ENCODE assay signal across 15 cellular contexts in genomic region chr12:3152013-3152412, GRCh38.
DNase-seq lines count a peak whose midpoint lies in the region; ATAC-seq, FAIRE-seq and TF ChIP-seq lines count a peak whose summit lies in the region.
"Had no signal": no experiment of that assay in that cellular context is flagged by ENCODE, and none has a peak within 500 bp of the region (broad histone marks: within the 10 kb centered on the region; RNA-seq: fewer than 3 reads in every experiment).

No MANE protein-coding gene starts in this region.

- H4K91ac ChIP-seq in mesenchymal stem cell (ENCODE audit: low read length) = no peak overlapping the region

- WGBS in heart left ventricle, 4 donors = 35 to 44% (median 37%) methylated on average over 4 of the region's 4 CpGs
- WGBS in mesenchymal stem cell = 51% methylated on average over 3 of the region's 4 CpGs

- H3K4ac ChIP-seq in mesenchymal stem cell (ENCODE audit: low read depth in 1 of 2, low read length in 2 of 2) = no peak overlapping the region

- H3K9me3 ChIP-seq in heart left ventricle (no peaks in the 10 kb centered on the region), mesenchymal stem cell (ENCODE audit: control insufficient read depth, low read length) (no peaks in the 10 kb centered on the region)
- H3K9me3 ChIP-seq: neutrophil, stomach had no signal

- H4K8ac ChIP-seq in mesenchymal stem cell (ENCODE audit: low read length) = peak overlapping the region; percentile 5

- peak overlapping the region; percentile 8 for H3K4me2 ChIP-seq in mesenchymal stem cell (ENCODE audit: low read length, poor library complexity, severe bottlenecking)

- H3K9ac ChIP-seq in mesenchymal stem cell (ENCODE audit: low read length) = no peak overlapping the region

- peaks cover 35 to 81% (median 62%) of the 10 kb centered on the region in 12 donors for H3K4me1 ChIP-seq in heart left ventricle
- peaks cover 36% of the 10 kb centered on the region for H3K4me1 ChIP-seq in mesenchymal stem cell (ENCODE audit: control insufficient read depth, insufficient read depth, low read depth, low read length)

- H3K27me3 ChIP-seq in heart left ventricle = no peaks in the 10 kb centered on the region
- peaks cover 0 to 20% of the 10 kb centered on the region in 2 experiments for H3K27me3 ChIP-seq in mesenchymal stem cell (ENCODE audit: control insufficient read depth in 1 of 2, insufficient read depth in 1 of 2, low read length in 2 of 2)
- H3K27me3 ChIP-seq: stomach had no signal

- intact Hi-C loops in heart left ventricle (cut with DNase I) = no loop called here
- intact Hi-C loops in cardiac septum (cut with DNase I) = no loop called here

- H3K14ac ChIP-seq in mesenchymal stem cell (ENCODE audit: low read length in 2 of 2) = no peak overlapping the region

- TF ChIP-seq POLR2A in heart left ventricle (IDR thresholded peaks at IDR 0.05) = no peak

- no peak overlapping the region for H3K23ac ChIP-seq in mesenchymal stem cell (ENCODE audit: low read length in 2 of 2)

- H2BK120ac ChIP-seq in mesenchymal stem cell (ENCODE audit: low read depth, low read length) = no peak overlapping the region

- TF ChIP-seq CTCF in heart left ventricle (IDR thresholded peaks at IDR 0.05) (no peak), cardiac fibroblast (IDR thresholded peaks at IDR 0.05; ENCODE audit: low read depth, low read length) (no peak), foreskin fibroblast (IDR thresholded peaks at IDR 0.05; ENCODE audit: low read depth, low read length) (no peak)

- peak in 2 of 4 donors; percentile 15 to 18 for ATAC-seq in heart left ventricle
- no peak for ATAC-seq in GM18498 (IDR thresholded peaks at IDR 0.05; ENCODE audit: unreplicated experiment)

- H3K27ac ChIP-seq in heart left ventricle (peak overlapping the region in 9 of 12 donors; percentile 1 to 54 (median 25)), mesenchymal stem cell (ENCODE audit: low read length, poor library complexity, severe bottlenecking) (peak overlapping the region; percentile 38)
- H3K27ac ChIP-seq: neutrophil had no signal

- H2BK5ac ChIP-seq in mesenchymal stem cell (ENCODE audit: low read depth, low read length, poor library complexity, severe bottlenecking) = no peak overlapping the region

- H3K4me3 ChIP-seq in heart left ventricle = peak overlapping the region in 1 of 12 donors; percentile 21
- H3K4me3 ChIP-seq in cardiac fibroblast (replicated peaks in 1 of 2; ENCODE audit: low read depth in 2 of 2, low read length in 2 of 2) = no peak overlapping the region
- H3K4me3 ChIP-seq in mesenchymal stem cell (ENCODE audit: insufficient read depth in 1 of 2, low read depth in 1 of 2, low read length in 2 of 2) = peak overlapping the region in 1 of 2 experiments; percentile 18
- no peak overlapping the region for H3K4me3 ChIP-seq in foreskin fibroblast (ENCODE audit: low read depth in 1 of 2, low read length in 2 of 2)
- H3K4me3 ChIP-seq: stomach had no signal

- H3K36me3 ChIP-seq in heart left ventricle (no peaks in the 10 kb centered on the region), mesenchymal stem cell (ENCODE audit: control insufficient read depth in 1 of 2, insufficient read depth in 2 of 2, low read depth in 1 of 2, low read length in 2 of 2) (peaks cover 0 to 11% of the 10 kb centered on the region in 2 experiments)
- H3K36me3 ChIP-seq: neutrophil, stomach had no signal

- DNase-seq in heart left ventricle (peak in 2 of 5 donors; percentile 37 to 49), cardiac septum (ENCODE audit: low spot score) (no peak), cardiac fibroblast (ENCODE audit: low read depth in 2 of 2) (peak; percentile 61 to 80), mesenchymal stem cell (peak; percentile 42), RCC 7860 (ENCODE audit: low spot score) (no peak), foreskin fibroblast (no peak), NK-92 (lab: John Stamatoyannopoulos, UW; ENCODE audit: unreplicated experiment) (no peak)
- DNase-seq: erythroblast, GDM1, NCI-H1436, stomach, T-helper 9 cell had no signal

- peak overlapping the region; percentile 24 for H2AK5ac ChIP-seq in mesenchymal stem cell (ENCODE audit: low read length, severe bottlenecking)

- H2BK12ac ChIP-seq in mesenchymal stem cell (ENCODE audit: low read length in 2 of 2) = no peak overlapping the region

- H2BK15ac ChIP-seq in mesenchymal stem cell (ENCODE audit: low read depth, poor library complexity, severe bottlenecking) = peak overlapping the region; percentile 71

- H2AFZ ChIP-seq in mesenchymal stem cell (ENCODE audit: low read depth, low read length) = no peak overlapping the region

- no peak for FAIRE-seq in RCC 7860 (lab: Jason Lieb, UNC)
- FAIRE-seq: keratinocyte had no signal

- peaks cover 32% of the 10 kb centered on the region for H3K79me1 ChIP-seq in mesenchymal stem cell (replicated peaks; ENCODE audit: low read length, poor library complexity, severe bottlenecking)

- H3K18ac ChIP-seq in mesenchymal stem cell (ENCODE audit: low read depth in 1 of 2, low read length in 2 of 2) = no peak overlapping the region

Comparison
In these comparisons a context has a peak if more than half of its experiments do, and no peak if none do; other contexts are left out.
1. DNase-seq: peak in cardiac fibroblast (2 of 2) and mesenchymal stem cell (single experiment); none in cardiac septum (single experiment), RCC 7860 (single experiment), foreskin fibroblast (0 of 2) and NK-92 (single experiment).